ENCODE assay signal across 6 cellular contexts in the genomic region with DNA sequence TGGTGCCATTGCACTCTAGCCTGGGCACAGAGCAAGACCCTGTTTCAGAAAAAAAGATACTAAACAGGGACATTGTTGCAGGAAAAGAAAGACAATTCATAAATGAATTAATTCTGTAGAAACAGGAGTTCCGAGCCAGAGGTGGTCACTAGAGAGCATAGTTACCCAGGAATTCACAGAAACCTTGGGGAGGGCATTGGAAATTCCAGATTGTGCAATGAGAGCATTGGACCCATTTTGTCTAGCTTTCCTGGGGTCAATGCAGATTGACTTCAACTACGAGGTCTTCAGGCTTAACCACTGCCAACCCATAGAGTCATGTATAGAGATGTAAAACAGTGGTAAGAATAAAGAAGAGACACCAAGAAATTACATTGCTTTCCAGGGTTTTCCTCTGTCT.
"Had no signal": no experiment of that assay in that cellular context is flagged by ENCODE, and none has a peak within 500 bp of the region (broad histone marks: within the 10 kb centered on the region; RNA-seq: fewer than 3 reads in every experiment).

No MANE protein-coding gene starts in this region.

- H2AFZ ChIP-seq: GM23248 had no signal

- ATAC-seq: K562 had no signal

- H3K9ac ChIP-seq: GM23248 had no signal

- H3K4me3 ChIP-seq: GM23248, K562 had no signal

- DNase-seq: GM23248, GOT3, H9, HCEC 1CT, KG1 had no signal

- H3K27ac ChIP-seq: GM23248 had no signal
